8 cellular contexts compared by ENCODE assay signal in the genomic region with DNA sequence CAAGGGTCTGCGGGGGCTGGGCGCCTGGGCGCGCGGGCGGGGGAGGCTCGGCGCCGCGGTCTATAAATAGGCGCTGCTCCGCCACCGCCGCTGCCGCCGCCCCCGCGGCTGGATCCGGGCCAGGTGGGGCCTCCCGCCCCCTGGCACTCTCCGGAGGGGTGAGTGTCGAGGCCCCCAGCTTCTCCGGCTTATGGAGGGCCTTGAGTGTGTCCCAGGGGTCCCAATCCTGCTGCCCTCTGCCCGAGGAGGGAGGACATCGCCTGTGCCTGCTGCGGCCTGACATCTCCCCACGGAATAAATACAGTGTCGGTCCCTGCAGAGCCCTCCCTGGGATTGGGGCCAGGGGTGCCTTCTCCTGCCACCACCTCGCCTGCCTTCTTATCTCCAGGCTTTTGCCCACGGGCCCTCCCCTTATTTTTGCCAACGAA. TPM values are rescaled to one million over a fixed set of nuclear protein-coding genes. Genes with fewer than 3 reads are reported as not detected.
DNase-seq lines count a peak whose midpoint lies in the region; ATAC-seq and TF ChIP-seq lines count a peak whose summit lies in the region.

No MANE protein-coding gene starts in this region.

- H3K4me3 ChIP-seq in iPS-15b (ENCODE audit: low read depth, low read length) (peak overlapping the region; percentile 50), testis (peak overlapping the region; percentile 67 to 84)

- no peaks in the 10 kb centered on the region for H3K36me3 Mint-ChIP-seq in activated CD4-positive, alpha-beta T cell treated with anti-CD3 and anti-CD28 coated beads, Interleukin-2, amount 10 ng/mL, durations not matched to agents 7 days and 5 days (ENCODE audit: low read depth)
- peaks cover 2% of the 10 kb centered on the region for H3K36me3 Mint-ChIP-seq in activated naive CD4-positive, alpha-beta T cell treated with anti-CD3 and anti-CD28 coated beads, Interleukin-2, amount 50 U/mL, for 24 hours

- peak overlapping the region; percentile 60 for H3K4me3 Mint-ChIP-seq in activated CD4-positive, alpha-beta T cell treated with anti-CD3 and anti-CD28 coated beads, Interleukin-2, amount 10 ng/mL, durations not matched to agents 7 days and 5 days
- peak overlapping the region; percentile 78 for H3K4me3 Mint-ChIP-seq in activated naive CD4-positive, alpha-beta T cell treated with anti-CD3 and anti-CD28 coated beads, Interleukin-2, amount 50 U/mL, for 24 hours

- TF ChIP-seq POLR2A in testis (IDR thresholded peaks at IDR 0.05): no peak

- CTCF ChIA-PET in activated CD4-positive, alpha-beta T cell treated with anti-CD3 and anti-CD28 coated beads, Interleukin-2, amount 10 ng/mL, durations not matched to agents 7 days and 5 days (lab: Charles Lee): interaction anchor here (0.8 to 1.7 kb wide), 3 partner anchors 10 to 173 kb away, joined by 3 to 7 read pairs (median 3); no protein-coding TSS in a partner anchor

- H3K27ac Mint-ChIP-seq in activated CD4-positive, alpha-beta T cell treated with anti-CD3 and anti-CD28 coated beads, Interleukin-2, amount 10 ng/mL, durations not matched to agents 7 days and 5 days: no peak overlapping the region
- H3K27ac Mint-ChIP-seq in activated naive CD4-positive, alpha-beta T cell treated with anti-CD3 and anti-CD28 coated beads, Interleukin-2, amount 50 U/mL, for 24 hours: no peak overlapping the region

- H3K27ac ChIP-seq in testis: peak overlapping the region; percentile 79 to 85

- WGBS in testis, 2 donors: 20 to 32% methylated on average over 4 to 13 of the region's 31 CpGs

- H3K27me3 ChIP-seq in iPS-15b (ENCODE audit: control insufficient read depth, insufficient read depth, low read length) (peaks cover 81% of the 10 kb centered on the region), testis (no peaks in the 10 kb centered on the region)

- ATAC-seq in HG02610 (IDR thresholded peaks at IDR 0.05; ENCODE audit: unreplicated experiment): no peak

- peaks cover 46% of the 10 kb centered on the region for H3K27me3 Mint-ChIP-seq in activated CD4-positive, alpha-beta T cell treated with anti-CD3 and anti-CD28 coated beads, Interleukin-2, amount 10 ng/mL, durations not matched to agents 7 days and 5 days
- peaks cover 20% of the 10 kb centered on the region for H3K27me3 Mint-ChIP-seq in activated naive CD4-positive, alpha-beta T cell treated with anti-CD3 and anti-CD28 coated beads, Interleukin-2, amount 50 U/mL, for 24 hours

- H3K9me3 ChIP-seq in iPS-15b (ENCODE audit: control insufficient read depth, insufficient read depth, low read length) (no peaks in the 10 kb centered on the region), testis (no peaks in the 10 kb centered on the region)

- H3K4me1 ChIP-seq in iPS-15b (ENCODE audit: control insufficient read depth, insufficient read depth, low read length) (peaks cover 6% of the 10 kb centered on the region), testis (peaks cover 23% of the 10 kb centered on the region)

- H3K9me3 Mint-ChIP-seq in activated CD4-positive, alpha-beta T cell treated with anti-CD3 and anti-CD28 coated beads, Interleukin-2, amount 10 ng/mL, durations not matched to agents 7 days and 5 days: no peaks in the 10 kb centered on the region
- H3K9me3 Mint-ChIP-seq in activated naive CD4-positive, alpha-beta T cell treated with anti-CD3 and anti-CD28 coated beads, Interleukin-2, amount 50 U/mL, for 24 hours: no peaks in the 10 kb centered on the region

- POLR2A ChIA-PET in activated CD4-positive, alpha-beta T cell treated with anti-CD3 and anti-CD28 coated beads, Interleukin-2, amount 10 ng/mL, durations not matched to agents 7 days and 5 days (lab: Charles Lee): no interaction called here

- H3K9ac ChIP-seq in iPS-15b (ENCODE audit: low read depth, low read length): no peak overlapping the region

- peaks cover 8% of the 10 kb centered on the region for H3K4me1 Mint-ChIP-seq in activated CD4-positive, alpha-beta T cell treated with anti-CD3 and anti-CD28 coated beads, Interleukin-2, amount 10 ng/mL, durations not matched to agents 7 days and 5 days
- H3K4me1 Mint-ChIP-seq in activated naive CD4-positive, alpha-beta T cell treated with anti-CD3 and anti-CD28 coated beads, Interleukin-2, amount 50 U/mL, for 24 hours: peaks cover 19% of the 10 kb centered on the region

- TF ChIP-seq CTCF in testis (IDR thresholded peaks at IDR 0.05): no peak

- H3K36me3 ChIP-seq in iPS-15b (ENCODE audit: control insufficient read depth, insufficient read depth, low read length) (no peaks in the 10 kb centered on the region), testis (ENCODE audit: low read depth, missing control alignments) (no peaks in the 10 kb centered on the region)

- intact Hi-C loops in testis (cut with DNase I; ENCODE audit: low total_unique reads): no loop called here

- no peak for DNase-seq in activated CD4-positive, alpha-beta T cell treated with anti-CD3 and anti-CD28 coated beads, Interleukin-2, amount 10 ng/mL, durations not matched to agents 7 days and 5 days
- no peak for DNase-seq in activated CD4-positive, alpha-beta T cell treated with anti-CD3 and anti-CD28 coated beads, Interleukin-2, amount 50 U/mL, for 48 hours
- no peak for DNase-seq in testis
- DNase-seq in NK-92 treated with Interleukin-12 subunit alpha and Interleukin-12 subunit beta, amount 100 ng/mL, for 24 hours (lab: John Stamatoyannopoulos, UW): no peak
- DNase-seq in LoVo (ENCODE audit: low spot score): no peak

RNA-seq across cellular contexts. Expression of a gene that starts 4.3 kb away (rescaled TPM):
- total RNA-seq in activated CD4-positive, alpha-beta T cell treated with anti-CD3 and anti-CD28 coated beads, Interleukin-2, amount 10 ng/mL, durations not matched to agents 7 days and 5 days: not detected
- 10 to 100 TPM; 28.0 to 65.1 TPM for total RNA-seq in testis
- polyA plus RNA-seq in testis (ENCODE audit: insufficient read depth, low read depth, low replicate concordance): not detected

RNA-seq across cellular contexts. Expression of a gene that starts 4.8 kb away (rescaled TPM):
- not detected for total RNA-seq in activated CD4-positive, alpha-beta T cell treated with anti-CD3 and anti-CD28 coated beads, Interleukin-2, amount 10 ng/mL, durations not matched to agents 7 days and 5 days
- 10 to 100 TPM; 68.9 to 89.3 TPM for total RNA-seq in testis
- 33.9 TPM for polyA plus RNA-seq in testis (ENCODE audit: insufficient read depth, low read depth, low replicate concordance)

RNA-seq across cellular contexts. Expression of a gene that starts 41.5 kb away (rescaled TPM):
- not detected for total RNA-seq in activated CD4-positive, alpha-beta T cell treated with anti-CD3 and anti-CD28 coated beads, Interleukin-2, amount 10 ng/mL, durations not matched to agents 7 days and 5 days
- total RNA-seq in testis: 10 to 100 TPM; 23.3 to 43.4 TPM
- polyA plus RNA-seq in testis (ENCODE audit: insufficient read depth, low read depth, low replicate concordance): 18.1 TPM

Comparison
In these comparisons a context has a peak if more than half of its experiments do, and no peak if none do; other contexts are left out.
1. RNA of a gene that starts 4.3 kb away (total RNA-seq): 28.0 to 65.1 TPM in testis; not detected in activated CD4-positive, alpha-beta T cell treated with anti-CD3 and anti-CD28 coated beads, Interleukin-2, amount 10 ng/mL, durations not matched to agents 7 days and 5 days; every median in the first group is over 10 times any median in the second.
2. RNA of a gene that starts 4.8 kb away (total RNA-seq): 68.9 to 89.3 TPM in testis; not detected in activated CD4-positive, alpha-beta T cell treated with anti-CD3 and anti-CD28 coated beads, Interleukin-2, amount 10 ng/mL, durations not matched to agents 7 days and 5 days; every median in the first group is over 10 times any median in the second.
3. RNA of a gene that starts 41.5 kb away (total RNA-seq): 23.3 to 43.4 TPM in testis; not detected in activated CD4-positive, alpha-beta T cell treated with anti-CD3 and anti-CD28 coated beads, Interleukin-2, amount 10 ng/mL, durations not matched to agents 7 days and 5 days; every median in the first group is over 10 times any median in the second.